In genomic region chr5:20556364-20556763, GRCh38 we compare ENCODE assay signal across 24 cellular contexts.
A peak's percentile ranks its signal among the peaks of the same experiment; 100 is the strongest.
DNase-seq lines count a peak whose midpoint lies in the region; ATAC-seq and TF ChIP-seq lines count a peak whose summit lies in the region.
"Had no signal": no experiment of that assay in that cellular context is flagged by ENCODE, and none has a peak within 500 bp of the region (broad histone marks: within the 10 kb centered on the region; RNA-seq: fewer than 3 reads in every experiment).

No MANE protein-coding gene starts in this region.

- no peak overlapping the region for H3K23ac ChIP-seq in neuronal stem cell (ENCODE audit: low read depth, low read length, poor library complexity)

- no peaks in the 10 kb centered on the region for H3F3A ChIP-seq in PC-3 (ENCODE audit: low read length, unreplicated experiment)

- H3K36me3 ChIP-seq in PC-3 (ENCODE audit: low read depth, low read length) (no peaks in the 10 kb centered on the region), neuronal stem cell (replicated peaks in 1 of 2; ENCODE audit: control insufficient read depth in 2 of 2, insufficient read depth in 2 of 2, low read length in 2 of 2) (no peaks in the 10 kb centered on the region), vagina (no peaks in the 10 kb centered on the region)
- H3K36me3 ChIP-seq: esophagus muscularis mucosa, heart left ventricle, thyroid gland had no signal

- H3K27ac ChIP-seq in PC-3 (ENCODE audit: low read length) (no peak overlapping the region), neuronal stem cell (replicated peaks; ENCODE audit: low read length) (no peak overlapping the region), vagina (no peak overlapping the region)
- H3K27ac ChIP-seq: esophagus muscularis mucosa, heart left ventricle, SK-N-MC, thyroid gland had no signal

- H3K27me3 ChIP-seq in PC-3 (ENCODE audit: low read length) (no peaks in the 10 kb centered on the region), neuronal stem cell (ENCODE audit: control insufficient read depth in 3 of 3, insufficient read depth in 3 of 3, low read depth in 1 of 3, low read length in 3 of 3) (no peaks in the 10 kb centered on the region), vagina (no peaks in the 10 kb centered on the region)
- H3K27me3 ChIP-seq: esophagus muscularis mucosa, heart left ventricle, thyroid gland had no signal

- no peaks in the 10 kb centered on the region for H4K20me1 ChIP-seq in PC-3 (ENCODE audit: low read length)

- no peak overlapping the region for H2AK5ac ChIP-seq in neuronal stem cell (ENCODE audit: low read depth, low read length)

- H2AFZ ChIP-seq in PC-3 (ENCODE audit: low read length): no peak overlapping the region
- H2AFZ ChIP-seq in neuronal stem cell (ENCODE audit: low read length): peak overlapping the region; percentile 39

- H3K9me3 ChIP-seq in PC-3 (ENCODE audit: low read length): no peaks in the 10 kb centered on the region
- no peaks in the 10 kb centered on the region for H3K9me3 ChIP-seq in neuronal stem cell (replicated peaks in 1 of 2; ENCODE audit: control insufficient read depth in 2 of 2, insufficient read depth in 1 of 2, low read depth in 1 of 2, low read length in 2 of 2)
- H3K9me3 ChIP-seq in vagina: no peaks in the 10 kb centered on the region
- H3K9me3 ChIP-seq: esophagus muscularis mucosa, thyroid gland had no signal

- no peaks in the 10 kb centered on the region for H3K79me2 ChIP-seq in PC-3 (ENCODE audit: low read length)

- H4K91ac ChIP-seq in neuronal stem cell (ENCODE audit: low read depth, low read length, poor library complexity): no peak overlapping the region

- POLR2A ChIA-PET in PC-3 (lab: Charles Lee; ENCODE audit: unreplicated experiment): no interaction called here

- no CpG with 5 or more reads among the region's 4 CpGs for WGBS in neuronal stem cell (ENCODE audit: extremely low coverage in 2 of 2, insufficient read length in 2 of 2, insufficient replicate concordance in 1 of 2), 2 donors

- no peak overlapping the region for H4K8ac ChIP-seq in neuronal stem cell (ENCODE audit: low read depth, low read length)

- H3K4me1 ChIP-seq in PC-3 (ENCODE audit: insufficient read depth, low read length): peaks cover 3% of the 10 kb centered on the region; the same call in 1 of the 2 replicates
- peaks cover 0 to 6% of the 10 kb centered on the region in 2 donors for H3K4me1 ChIP-seq in neuronal stem cell (ENCODE audit: control insufficient read depth in 2 of 2, insufficient read depth in 1 of 2, low read depth in 1 of 2, low read length in 2 of 2)
- no peaks in the 10 kb centered on the region for H3K4me1 ChIP-seq in vagina
- H3K4me1 ChIP-seq: esophagus muscularis mucosa, heart left ventricle, thyroid gland had no signal

- no TSS peak for BruUV-seq in PC-3 (replicated peaks; lab: Mats Ljungman, UMichigan)

- peak; percentile 83 for ATAC-seq in PC-3
- ATAC-seq in activated naive CD4-positive, alpha-beta T cell treated with anti-CD3 and anti-CD28 coated beads, Interleukin-2, amount 50 U/mL, for 72 hours: no peak
- ATAC-seq in GM18861 (IDR thresholded peaks at IDR 0.05; ENCODE audit: unreplicated experiment): no peak
- ATAC-seq: heart left ventricle; stimulated activated memory B cell treated with anti-CD40 and anti-IgM and Interleukin-4, amounts not matched to agents 10 μg/mL and 1 μg/mL and 100 μg/mL, for 72 hours had no signal

- H2BK12ac ChIP-seq in neuronal stem cell (ENCODE audit: low read length): no peak overlapping the region

- peaks cover 0 to 6% of the 10 kb centered on the region in 2 donors for H3K36me3 Mint-ChIP-seq in activated naive CD4-positive, alpha-beta T cell treated with anti-CD3 and anti-CD28 coated beads, Interleukin-2, amount 50 U/mL, for 72 hours
- H3K36me3 Mint-ChIP-seq: activated naive CD8-positive, alpha-beta T cell treated with anti-CD3 and anti-CD28 coated beads for 36 hours; memory B cell; stimulated activated memory B cell treated with anti-CD40 and anti-IgM and Interleukin-4, amounts not matched to agents 10 μg/mL and 1 μg/mL and 100 μg/mL, for 72 hours had no signal

- peaks cover 21 to 28% of the 10 kb centered on the region in 2 donors for H3K9me3 Mint-ChIP-seq in activated naive CD4-positive, alpha-beta T cell treated with anti-CD3 and anti-CD28 coated beads, Interleukin-2, amount 50 U/mL, for 72 hours
- H3K9me3 Mint-ChIP-seq: H9; nephron; stimulated activated memory B cell treated with anti-CD40 and anti-IgM and Interleukin-4, amounts not matched to agents 10 μg/mL and 1 μg/mL and 100 μg/mL, for 72 hours had no signal

- no peaks in the 10 kb centered on the region for H3K9me2 ChIP-seq in PC-3 (replicated peaks; ENCODE audit: low read length)

- H3K4me2 ChIP-seq in PC-3 (ENCODE audit: low read length): no peak overlapping the region
- no peak overlapping the region for H3K4me2 ChIP-seq in neuronal stem cell (ENCODE audit: insufficient read depth, low read length, poor library complexity, severe bottlenecking)

- TF ChIP-seq CTCF in PC-3 (conservative IDR thresholded peaks at IDR 0.05; ENCODE audit: low read depth, low read length) (no peak), vagina (IDR thresholded peaks at IDR 0.05) (no peak)

- no peak overlapping the region for H3K14ac ChIP-seq in neuronal stem cell (ENCODE audit: low read length)

- CTCF ChIA-PET in PC-3 (lab: Charles Lee): no interaction called here

- H3K4ac ChIP-seq in neuronal stem cell (ENCODE audit: low read length): no peak overlapping the region

- DNase-seq in DMS53 treated with DMSO at 0.1 percent for 48 hours (lab: John Stamatoyannopoulos, UW; ENCODE audit: unreplicated experiment) (peak; percentile 67), PC-3 (peak; percentile 45), cerebellar cortex (ENCODE audit: low spot score) (peak; percentile 45), neuronal stem cell (ENCODE audit: low spot score) (no peak), vagina (ENCODE audit: extremely low spot score in 2 of 2) (no peak), DMS79 treated with DMSO at 0.1 percent for 48 hours (lab: John Stamatoyannopoulos, UW) (no peak)
- no peak for DNase-seq in activated naive CD4-positive, alpha-beta T cell treated with anti-CD3 and anti-CD28 coated beads, Interleukin-2, amount 50 U/mL, for 72 hours (ENCODE audit: low spot score in 2 of 2)
- DNase-seq: activated CD4-positive, alpha-beta T cell treated with anti-CD3 and anti-CD28 coated beads for 1 hour; activated naive CD8-positive, alpha-beta T cell treated with anti-CD3 and anti-CD28 coated beads for 36 hours; CD4-positive, alpha-beta T cell; DMS79; H9; heart left ventricle; NCI-H2029 treated with DMSO at 0.1 percent for 48 hours; NCI-H524 treated with DMSO at 0.1 percent for 48 hours; T-helper 9 cell; thyroid gland had no signal

- no peak overlapping the region for H3K9ac ChIP-seq in PC-3 (ENCODE audit: low read length)
- H3K9ac ChIP-seq in neuronal stem cell (ENCODE audit: low read depth, low read length, poor library complexity): no peak overlapping the region

- no peak overlapping the region for H2BK120ac ChIP-seq in neuronal stem cell (ENCODE audit: low read depth, low read length)

- no peaks in the 10 kb centered on the region for H3K79me1 ChIP-seq in neuronal stem cell (ENCODE audit: low read depth, low read length)

- H3K27ac Mint-ChIP-seq in activated naive CD4-positive, alpha-beta T cell treated with anti-CD3 and anti-CD28 coated beads, Interleukin-2, amount 50 U/mL, for 72 hours: no peak overlapping the region
- H3K27ac Mint-ChIP-seq: activated naive CD8-positive, alpha-beta T cell treated with anti-CD3 and anti-CD28 coated beads for 36 hours; activated T-helper 1 cell treated with anti-CD3 and anti-CD28 coated beads, Interleukin-12 subunit alpha, Interleukin-12 subunit beta, Interleukin-2, Interleukin-4 antibody, amounts not matched to agents 30 ng/mL and 10 ng/mL and 1 ng/mL, durations not matched to agents 14 hours and 24 hours and 36 hours; CD4-positive, alpha-beta T cell; H9; memory B cell; nephron; stimulated activated memory B cell treated with anti-CD40 and anti-IgM and Interleukin-4, amounts not matched to agents 10 μg/mL and 1 μg/mL and 100 μg/mL, for 72 hours had no signal

- no peak for TF ChIP-seq POLR2A in vagina (IDR thresholded peaks at IDR 0.05)

- no peak overlapping the region for H2BK15ac ChIP-seq in neuronal stem cell (ENCODE audit: low read length)

- no peak overlapping the region for H3K18ac ChIP-seq in neuronal stem cell (ENCODE audit: low read length)

- H3K4me3 ChIP-seq in PC-3 (ENCODE audit: low read length): no peak overlapping the region
- no peak overlapping the region for H3K4me3 ChIP-seq in neuronal stem cell (ENCODE audit: low read length in 2 of 2)
- H3K4me3 ChIP-seq in vagina: no peak overlapping the region
- H3K4me3 ChIP-seq: esophagus muscularis mucosa, heart left ventricle, SK-N-MC, thyroid gland had no signal

- intact Hi-C loops in PC-3 (cut with micrococcal nuclease) (no loop called here), vagina (cut with DNase I) (no loop called here)

- no peak overlapping the region for H2BK5ac ChIP-seq in neuronal stem cell (ENCODE audit: low read length)

Comparison
In these comparisons a context has a peak if more than half of its experiments do, and no peak if none do; other contexts are left out.
1. DNase-seq: peak in DMS53 treated with DMSO at 0.1 percent for 48 hours (single experiment), PC-3 (single experiment) and cerebellar cortex (single experiment); none in neuronal stem cell (single experiment), vagina (0 of 2), activated naive CD4-positive, alpha-beta T cell treated with anti-CD3 and anti-CD28 coated beads, Interleukin-2, amount 50 U/mL, for 72 hours (0 of 2) and DMS79 treated with DMSO at 0.1 percent for 48 hours (single experiment).